Comparison of ENCODE assay signal across 11 cellular contexts in genomic region chr1:169511339-169512028, GRCh38. TPM values are rescaled to one million over a fixed set of nuclear protein-coding genes. Genes with fewer than 3 reads are reported as not detected.
A peak's percentile ranks its signal among the peaks of the same experiment; 100 is the strongest.
DNase-seq lines count a peak whose midpoint lies in the region; ATAC-seq and TF ChIP-seq lines count a peak whose summit lies in the region.
"Had no signal": no experiment of that assay in that cellular context is flagged by ENCODE, and none has a peak within 500 bp of the region (broad histone marks: within the 10 kb centered on the region; RNA-seq: fewer than 3 reads in every experiment).

No MANE protein-coding gene starts in this region.

- dilution Hi-C loops in mammary epithelial cell (cut with HindIII; ENCODE audit: low sequenced_read_pairs) = no loop called here

- BruUV-seq in mammary epithelial cell (replicated peaks; lab: Mats Ljungman, UMichigan) = no TSS peak

- H3K4me3 Mint-ChIP-seq in activated T-cell treated with anti-CD3 and anti-CD28 coated beads, Interleukin-2, amount 50 U/mL, for 72 hours = no peak overlapping the region

- H3K27me3 ChIP-seq in mammary epithelial cell (ENCODE audit: insufficient read depth, low read length) = no peaks in the 10 kb centered on the region
- H3K27me3 ChIP-seq: BLaER1 had no signal

- H2AFZ ChIP-seq in mammary epithelial cell (ENCODE audit: low read depth, low read length) = no peak overlapping the region

- WGBS in mammary epithelial cell (ENCODE audit: low coverage, missing lambda C conversion rate) = 6% methylated on average over 3 of the region's 3 CpGs
- WGBS in urinary bladder = 33% methylated on average over 3 of the region's 3 CpGs

- in situ Hi-C loops in mammary epithelial cell (cut with MboI; ENCODE audit: low sequenced_read_pairs in 2 of 2) = no loop called here

- no peaks in the 10 kb centered on the region for H3K9me3 ChIP-seq in mammary epithelial cell (replicated peaks; ENCODE audit: insufficient read depth, low read length)
- H3K9me3 ChIP-seq: BLaER1 had no signal

- no peaks in the 10 kb centered on the region for H3K9me3 Mint-ChIP-seq in activated T-cell treated with anti-CD3 and anti-CD28 coated beads, Interleukin-2, amount 50 U/mL, for 72 hours

- intact Hi-C loops in mammary epithelial cell (cut with micrococcal nuclease) = loop anchor here (1.0 to 2.0 kb wide), 3 partner anchors 17 to 25 kb away; no protein-coding TSS in a partner anchor

- peak overlapping the region; percentile 50 for H3K27ac ChIP-seq in mammary epithelial cell (ENCODE audit: insufficient read depth, low read depth, low read length)
- peak overlapping the region; percentile 67 for H3K27ac ChIP-seq in urinary bladder (ENCODE audit: low read depth)
- H3K27ac ChIP-seq: BLaER1 had no signal

- CTCF ChIA-PET in mammary epithelial cell (lab: Charles Lee; ENCODE audit: low non-redundant PET) = interaction anchor here (0.6 kb wide), 1 partner anchor 138 kb away, joined by 3 read pairs; no protein-coding TSS in a partner anchor

- DNase-seq in activated T-cell treated with anti-CD3 and anti-CD28 coated beads, Interleukin-2, amount 50 U/mL, for 72 hours = no peak
- no peak for DNase-seq in activated T-cell treated with anti-CD3 and anti-CD28 coated beads, Interleukin-2, amount 50 U/mL, for 48 hours
- DNase-seq in mammary epithelial cell (peak; percentile 84), kidney tubule cell (ENCODE audit: low spot score) (peak; percentile 77), HUDEP-2 (lab: John Stamatoyannopoulos, UW; ENCODE audit: unreplicated experiment in 76 of 76) (no peak), DMS79 treated with DMSO at 0.1 percent for 48 hours (lab: John Stamatoyannopoulos, UW) (no peak), cerebellum (ENCODE audit: low spot score) (no peak)
- DNase-seq: activated CD4-positive, alpha-beta T cell treated with anti-CD3 and anti-CD28 coated beads, Interleukin-2, amount 50 U/mL, for 1 hour; Kasumi-1 had no signal

- H3K9ac ChIP-seq in mammary epithelial cell (ENCODE audit: insufficient read depth, low read length) = no peak overlapping the region
- H3K9ac ChIP-seq: BLaER1 had no signal

- peaks cover 8 to 26% of the 10 kb centered on the region in 2 donors for H3K36me3 Mint-ChIP-seq in activated T-cell treated with anti-CD3 and anti-CD28 coated beads, Interleukin-2, amount 50 U/mL, for 72 hours (ENCODE audit: insufficient read depth in 2 of 2)

- H3K36me3 ChIP-seq in mammary epithelial cell (ENCODE audit: insufficient read depth, low read length) = no peaks in the 10 kb centered on the region
- no peaks in the 10 kb centered on the region for H3K36me3 ChIP-seq in urinary bladder (ENCODE audit: insufficient read depth)
- H3K36me3 ChIP-seq: BLaER1 had no signal

- no peak overlapping the region for H3K27ac Mint-ChIP-seq in activated T-cell treated with anti-CD3 and anti-CD28 coated beads, Interleukin-2, amount 50 U/mL, for 72 hours

- no peak for TF ChIP-seq CTCF in mammary epithelial cell (conservative IDR thresholded peaks at IDR 0.05 in 1 of 2, IDR thresholded peaks at IDR 0.05 in 1 of 2; ENCODE audit: extremely low read depth in 1 of 2, insufficient read depth in 1 of 2, low read depth in 1 of 2, low read length in 2 of 2)

- H3K27me3 Mint-ChIP-seq in activated T-cell treated with anti-CD3 and anti-CD28 coated beads, Interleukin-2, amount 50 U/mL, for 72 hours (ENCODE audit: low read depth) = no peaks in the 10 kb centered on the region

- H3K4me1 ChIP-seq in mammary epithelial cell (ENCODE audit: insufficient read depth, low read length) = peaks cover 18% of the 10 kb centered on the region
- H3K4me1 ChIP-seq in urinary bladder (ENCODE audit: insufficient read depth) = no peaks in the 10 kb centered on the region

- no peak overlapping the region for H3K4me3 ChIP-seq in mammary epithelial cell (replicated peaks in 1 of 3; ENCODE audit: insufficient read depth in 1 of 3, low read depth in 2 of 3, low read length in 3 of 3)
- H3K4me3 ChIP-seq in urinary bladder (ENCODE audit: low read depth, low read length) = no peak overlapping the region
- H3K4me3 ChIP-seq: BLaER1 had no signal

- no peaks in the 10 kb centered on the region for H4K20me1 ChIP-seq in mammary epithelial cell (ENCODE audit: insufficient read depth, low read length)
- H4K20me1 ChIP-seq: BLaER1 had no signal

- ATAC-seq in activated T-cell treated with anti-CD3 and anti-CD28 coated beads, Interleukin-2, amount 50 U/mL, for 72 hours (replicated peaks in 1 of 2) = peak; percentile 44 to 72

- H3K4me1 Mint-ChIP-seq in activated T-cell treated with anti-CD3 and anti-CD28 coated beads, Interleukin-2, amount 50 U/mL, for 72 hours (ENCODE audit: low read depth) = peaks cover 34% of the 10 kb centered on the region

- H3K79me2 ChIP-seq in mammary epithelial cell (ENCODE audit: insufficient read depth, low read length) = no peaks in the 10 kb centered on the region

- H3K4me2 ChIP-seq in mammary epithelial cell (ENCODE audit: insufficient read depth, low read depth, low read length) = peak overlapping the region; percentile 49
- H3K4me2 ChIP-seq: BLaER1 had no signal

RNA-seq across cellular contexts. Expression of gene SLC19A2, which starts 25.7 kb away (rescaled TPM):
- 1 to 10 TPM; 4.6 to 7.2 TPM for total RNA-seq in activated T-cell treated with anti-CD3 and anti-CD28 coated beads, Interleukin-2, amount 50 U/mL, for 72 hours
- 10 to 100 TPM in 1 of 2 donors, 1 to 10 TPM in 1; 6.3 to 11.0 TPM for total RNA-seq in mammary epithelial cell
- polyA plus RNA-seq in mammary epithelial cell = 5.6 TPM
- 10.6 TPM for polyA minus RNA-seq in mammary epithelial cell
- 24.2 TPM for total RNA-seq in urinary bladder
- 23.6 TPM for polyA plus RNA-seq in urinary bladder
- 16.8 TPM for total RNA-seq in cerebellum

Comparison
In these comparisons a context has a peak if more than half of its experiments do, and no peak if none do; other contexts are left out.
1. DNase-seq: peak in mammary epithelial cell (single experiment) and kidney tubule cell (single experiment); none in activated T-cell treated with anti-CD3 and anti-CD28 coated beads, Interleukin-2, amount 50 U/mL, for 72 hours (0 of 2), activated T-cell treated with anti-CD3 and anti-CD28 coated beads, Interleukin-2, amount 50 U/mL, for 48 hours (0 of 2), HUDEP-2 (0 of 76), DMS79 treated with DMSO at 0.1 percent for 48 hours (single experiment) and cerebellum (single experiment).